In the genomic region with DNA sequence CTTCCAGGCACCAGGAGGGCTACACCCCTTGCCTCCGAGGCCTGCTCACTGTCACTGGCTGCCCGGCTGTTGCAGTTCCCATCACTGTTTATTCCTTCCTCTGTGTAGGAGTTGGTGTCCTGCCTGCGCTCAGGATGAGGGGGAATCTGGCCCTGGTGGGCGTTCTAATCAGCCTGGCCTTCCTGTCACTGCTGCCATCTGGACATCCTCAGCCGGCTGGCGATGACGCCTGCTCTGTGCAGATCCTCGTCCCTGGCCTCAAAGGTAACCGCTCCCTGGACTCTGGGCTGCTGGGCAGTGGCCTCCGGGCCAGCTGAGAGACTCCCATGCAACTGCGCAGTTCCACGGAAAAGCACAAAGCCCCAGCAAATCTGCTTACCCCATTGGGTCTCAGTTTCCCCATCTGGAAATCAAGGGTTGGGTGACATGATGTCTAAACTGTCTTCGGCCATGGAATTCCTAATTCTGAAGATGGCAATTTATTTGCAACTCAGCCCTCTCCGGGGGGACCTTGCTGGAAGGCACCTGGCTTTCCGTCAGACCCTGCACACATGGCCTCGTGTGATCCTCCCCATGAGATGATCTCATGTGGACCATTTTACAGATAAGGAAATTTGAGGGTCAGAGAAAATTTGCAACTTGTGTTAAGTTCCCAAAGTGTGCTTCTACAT, we compare ENCODE assay signal across 1 cellular context.
TF ChIP-seq lines count a peak whose summit lies in the region.

No MANE protein-coding gene starts in this region.

TF ChIP-seq in H1, 55 proteins besides CTCF, POLR2A, EP300 and RAD21:
- TF ChIP-seq CHD1 (IDR thresholded peaks at IDR 0.05; ENCODE audit: low read depth, low read length), result no peak
- no peak for TF ChIP-seq BCL11A (IDR thresholded peaks at IDR 0.05; ENCODE audit: low read depth in 2 of 2, low read length in 2 of 2)
- TF ChIP-seq KDM4A (IDR thresholded peaks at IDR 0.05; ENCODE audit: low read depth, low read length, severe bottlenecking), result no peak
- TF ChIP-seq EZH2 (IDR thresholded peaks at IDR 0.05; ENCODE audit: low read depth, low read length, severe bottlenecking), result no peak
- no peak for TF ChIP-seq CBX5 (IDR thresholded peaks at IDR 0.05; ENCODE audit: low read depth, low read length)
- no peak for TF ChIP-seq RFX5 (IDR thresholded peaks at IDR 0.05; ENCODE audit: borderline replicate concordance, low read depth, low read length)
- no peak for TF ChIP-seq ASH2L (IDR thresholded peaks at IDR 0.05; ENCODE audit: low read length)
- no peak for TF ChIP-seq RNF2 (IDR thresholded peaks at IDR 0.05; ENCODE audit: borderline replicate concordance, low read depth, low read length, missing control alignments, poor library complexity, severe bottlenecking)
- no peak for TF ChIP-seq JUN (IDR thresholded peaks at IDR 0.05; ENCODE audit: low read depth, low read length)
- no peak for TF ChIP-seq NRF1 (IDR thresholded peaks at IDR 0.05; ENCODE audit: low read depth, low read length)
- TF ChIP-seq FOSL1 (IDR thresholded peaks at IDR 0.05; ENCODE audit: insufficient read depth, low read depth, low read length), result no peak
- no peak for TF ChIP-seq MAFK (IDR thresholded peaks at IDR 0.05; ENCODE audit: low read depth, low read length)
- no peak for TF ChIP-seq SIRT6 (IDR thresholded peaks at IDR 0.05; ENCODE audit: low read length)
